In the genomic region with DNA sequence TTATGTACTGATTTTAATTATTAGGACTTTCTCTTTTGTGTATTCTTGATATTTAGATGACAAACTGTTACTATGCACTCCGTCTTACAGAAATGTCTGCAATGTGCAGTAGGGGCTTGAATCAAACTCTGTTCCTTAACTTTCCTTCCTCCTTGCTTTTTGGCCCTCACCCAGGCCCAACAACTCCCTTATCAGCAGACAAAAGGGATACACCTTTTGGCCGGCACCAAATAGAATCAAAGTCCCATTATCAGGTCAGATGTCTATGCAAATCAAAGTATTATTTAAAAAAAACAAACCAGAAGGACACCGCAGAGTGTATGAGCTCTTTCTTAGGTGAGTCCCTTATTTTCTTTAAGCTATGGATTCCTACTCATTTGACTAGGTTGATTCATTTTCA, we compare ENCODE assay signal across 20 cellular contexts.
A peak's percentile ranks its signal among the peaks of the same experiment; 100 is the strongest.
DNase-seq lines count a peak whose midpoint lies in the region; ATAC-seq and TF ChIP-seq lines count a peak whose summit lies in the region.
"Had no signal": no experiment of that assay in that cellular context is flagged by ENCODE, and none has a peak within 500 bp of the region (broad histone marks: within the 10 kb centered on the region; RNA-seq: fewer than 3 reads in every experiment).

No MANE protein-coding gene starts in this region.

- intact Hi-C loops in transverse colon (cut with DNase I; ENCODE audit: low total_unique reads) (no loop called here), OCI-LY7 (cut with micrococcal nuclease; ENCODE audit: unreplicated experiment) (no loop called here)
- intact Hi-C loops in CD4-positive, alpha-beta memory T cell (cut with micrococcal nuclease) = no loop called here

- H3K79me1 ChIP-seq in trophoblast cell (ENCODE audit: low read length) = peaks cover 3% of the 10 kb centered on the region

- H3K4me2 ChIP-seq in SK-N-SH (peak overlapping the region; percentile 19; the same call in 1 of the 2 replicates), trophoblast cell (ENCODE audit: low read length) (no peak overlapping the region), OCI-LY7 (ENCODE audit: low read length) (no peak overlapping the region)
- H3K4me2 ChIP-seq: BLaER1 had no signal

- H4K20me1 ChIP-seq in SK-N-SH (ENCODE audit: insufficient read depth) (no peaks in the 10 kb centered on the region), OCI-LY7 (ENCODE audit: insufficient read depth, low read length) (no peaks in the 10 kb centered on the region)
- H4K20me1 ChIP-seq: BLaER1 had no signal

- H3K36me3 ChIP-seq in SK-N-SH (replicated peaks in 1 of 2; ENCODE audit: control insufficient read depth in 1 of 2, insufficient read depth in 2 of 2, low read length in 1 of 2) (no peaks in the 10 kb centered on the region), trophoblast cell (ENCODE audit: control insufficient read depth in 1 of 2, insufficient read depth in 2 of 2, low read length in 2 of 2) (no peaks in the 10 kb centered on the region), transverse colon (no peaks in the 10 kb centered on the region), OCI-LY7 (ENCODE audit: insufficient read depth, low read length) (no peaks in the 10 kb centered on the region)
- H3K36me3 ChIP-seq in CD4-positive, alpha-beta memory T cell (ENCODE audit: insufficient read depth, low read length) = no peaks in the 10 kb centered on the region
- H3K36me3 ChIP-seq: BLaER1, HAP-1 had no signal

- no peak overlapping the region; the same call in 1 of the 2 replicates for H2AFZ ChIP-seq in SK-N-SH (ENCODE audit: low read depth)
- H2AFZ ChIP-seq in trophoblast cell (ENCODE audit: insufficient read depth, low read length, poor library complexity) = no peak overlapping the region
- no peak overlapping the region for H2AFZ ChIP-seq in OCI-LY7 (ENCODE audit: low read length)

- H3K9me3 ChIP-seq in SK-N-SH = no peaks in the 10 kb centered on the region
- H3K9me3 ChIP-seq in trophoblast cell (ENCODE audit: insufficient read depth, low read depth, low read length) = peaks cover 2% of the 10 kb centered on the region
- no peaks in the 10 kb centered on the region for H3K9me3 ChIP-seq in transverse colon
- no peaks in the 10 kb centered on the region for H3K9me3 ChIP-seq in OCI-LY7 (ENCODE audit: low read length)
- H3K9me3 ChIP-seq in CD4-positive, alpha-beta memory T cell (ENCODE audit: control insufficient read depth in 1 of 2, low read length in 2 of 2) = no peaks in the 10 kb centered on the region
- H3K9me3 ChIP-seq: BLaER1, HAP-1 had no signal

- DNase-seq in SK-N-SH (no peak), mesothelial cell of epicardium (ENCODE audit: low spot score in 2 of 2, unreplicated experiment in 2 of 2) (no peak), trophoblast cell (no peak), transverse colon (peak; percentile 31), GF-D8 (lab: John Stamatoyannopoulos, UW) (no peak), OCI-LY7 (ENCODE audit: low spot score) (no peak)
- no peak for DNase-seq in CD4-positive, alpha-beta memory T cell
- DNase-seq: CD4-positive, CD25-positive, alpha-beta regulatory T cell; CD8-positive, alpha-beta memory T cell; DMS 273 treated with DMSO at 0.1 percent for 48 hours; DMS79; GDM1; GOT3 had no signal

- H3K9me2 ChIP-seq in SK-N-SH = no peaks in the 10 kb centered on the region
- no peaks in the 10 kb centered on the region for H3K9me2 ChIP-seq in OCI-LY7 (ENCODE audit: insufficient read depth, low read length)

- POLR2A ChIA-PET in SK-N-SH (lab: Yijun Ruan, JAX) (no interaction called here), OCI-LY7 (lab: Charles Lee) (no interaction called here)
- POLR2A ChIA-PET in CD4-positive, alpha-beta memory T cell (lab: Charles Lee; ENCODE audit: partially characterized antibody) = no interaction called here

- H3K79me2 ChIP-seq in SK-N-SH (ENCODE audit: insufficient read depth) = no peaks in the 10 kb centered on the region
- H3K79me2 ChIP-seq in trophoblast cell (ENCODE audit: control insufficient read depth, insufficient read depth, low read length, poor library complexity) = no peaks in the 10 kb centered on the region
- no peaks in the 10 kb centered on the region for H3K79me2 ChIP-seq in OCI-LY7 (ENCODE audit: insufficient read depth, low read depth, low read length)

- no peaks in the 10 kb centered on the region for H3K27me3 Mint-ChIP-seq in mesothelial cell of epicardium (ENCODE audit: low read depth)
- H3K27me3 Mint-ChIP-seq in CD4-positive, alpha-beta memory T cell = peaks cover 2 to 10% of the 10 kb centered on the region in 2 donors
- H3K27me3 Mint-ChIP-seq: CD4-positive, CD25-positive, alpha-beta regulatory T cell had no signal

- H3F3A ChIP-seq in SK-N-SH (replicated peaks; ENCODE audit: insufficient read depth) = no peaks in the 10 kb centered on the region

- no peak overlapping the region for H2AK5ac ChIP-seq in trophoblast cell (ENCODE audit: low read length)

- peaks cover 15% of the 10 kb centered on the region for H3K9me3 Mint-ChIP-seq in mesothelial cell of epicardium
- H3K9me3 Mint-ChIP-seq in CD4-positive, alpha-beta memory T cell = peaks cover 0 to 2% (median 0%) of the 10 kb centered on the region in 8 donors
- H3K9me3 Mint-ChIP-seq: CD4-positive, CD25-positive, alpha-beta regulatory T cell; CD8-positive, alpha-beta memory T cell had no signal

- no peaks in the 10 kb centered on the region for H3K27me3 ChIP-seq in SK-N-SH (ENCODE audit: insufficient read depth)
- H3K27me3 ChIP-seq in trophoblast cell (ENCODE audit: insufficient read depth, low read length) = no peaks in the 10 kb centered on the region
- no peaks in the 10 kb centered on the region for H3K27me3 ChIP-seq in transverse colon
- H3K27me3 ChIP-seq in CD4-positive, alpha-beta memory T cell (ENCODE audit: insufficient read depth, low read length) = no peaks in the 10 kb centered on the region
- H3K27me3 ChIP-seq: BLaER1 had no signal

- in situ Hi-C loops in transverse colon (cut with MboI; ENCODE audit: low pct_ligation_motif_present in 1 of 4, low pct_unique_long_range_greater_than_20kb in 1 of 4, low sequenced_read_pairs in 3 of 4) = no loop called here

- H4K12ac ChIP-seq in trophoblast cell (ENCODE audit: low read depth, low read length) = no peak overlapping the region

- H4K8ac ChIP-seq in trophoblast cell (ENCODE audit: low read depth, low read length) = no peak overlapping the region

- H3K4me3 Mint-ChIP-seq in mesothelial cell of epicardium = no peak overlapping the region
- H3K4me3 Mint-ChIP-seq in CD4-positive, alpha-beta memory T cell = no peak overlapping the region
- H3K4me3 Mint-ChIP-seq: B cell; CD4-positive, CD25-positive, alpha-beta regulatory T cell; CD8-positive, alpha-beta memory T cell; HFFc6 had no signal

- H3K4ac ChIP-seq in trophoblast cell (ENCODE audit: low read depth, low read length) = no peak overlapping the region

- TF ChIP-seq CTCF in SK-N-SH (IDR thresholded peaks at IDR 0.05) (no peak), mesothelial cell of epicardium (IDR thresholded peaks at IDR 0.05; ENCODE audit: unreplicated experiment) (no peak), transverse colon (IDR thresholded peaks at IDR 0.05) (no peak), OCI-LY7 (conservative IDR thresholded peaks at IDR 0.05; ENCODE audit: low read length) (no peak)

- H3K36me3 Mint-ChIP-seq in mesothelial cell of epicardium = no peaks in the 10 kb centered on the region
- no peaks in the 10 kb centered on the region for H3K36me3 Mint-ChIP-seq in CD4-positive, alpha-beta memory T cell
- H3K36me3 Mint-ChIP-seq: CD4-positive, CD25-positive, alpha-beta regulatory T cell; CD8-positive, alpha-beta memory T cell had no signal

- TF ChIP-seq POLR2A in transverse colon (IDR thresholded peaks at IDR 0.05) = no peak

- CTCF ChIA-PET in SK-N-SH (lab: Yijun Ruan, JAX) (no interaction called here), OCI-LY7 (lab: Charles Lee; ENCODE audit: unreplicated experiment) (no interaction called here)
- CTCF ChIA-PET in CD4-positive, alpha-beta memory T cell (lab: Charles Lee; ENCODE audit: partially characterized antibody) = interaction anchor here (0.7 kb wide), 1 partner anchor 12 kb away, joined by 3 read pairs; no protein-coding TSS in a partner anchor

- H3K4me1 ChIP-seq in SK-N-SH (ENCODE audit: control insufficient read depth in 1 of 2, insufficient read depth in 2 of 2, low read depth in 1 of 2, low read length in 1 of 2) = peaks cover 0 to 14% of the 10 kb centered on the region in 2 experiments; a peak in 2 of 4 replicates
- peaks cover 0 to 2% of the 10 kb centered on the region in 2 experiments for H3K4me1 ChIP-seq in trophoblast cell (ENCODE audit: control insufficient read depth in 1 of 2, insufficient read depth in 2 of 2, low read length in 2 of 2)
- peaks cover 0 to 13% (median 0%) of the 10 kb centered on the region in 4 donors for H3K4me1 ChIP-seq in transverse colon
- no peaks in the 10 kb centered on the region for H3K4me1 ChIP-seq in OCI-LY7 (ENCODE audit: insufficient read depth, low read length, poor library complexity, severe bottlenecking)
- H3K4me1 ChIP-seq in CD4-positive, alpha-beta memory T cell (ENCODE audit: insufficient read depth, low read length) = no peaks in the 10 kb centered on the region
- H3K4me1 ChIP-seq: BLaER1, HAP-1 had no signal

- H3K18ac ChIP-seq in trophoblast cell (ENCODE audit: low read length) = no peak overlapping the region

- H4K91ac ChIP-seq in trophoblast cell (ENCODE audit: low read depth, low read length) = no peak overlapping the region

- no TSS peak for BruUV-seq in OCI-LY7 (replicated peaks; lab: Mats Ljungman, UMichigan)

- WGBS in SK-N-SH (ENCODE audit: low lambda C conversion rate) = 92% methylated on average over 3 of the region's 3 CpGs
- no CpG with 5 or more reads among the region's 3 CpGs for WGBS in trophoblast cell (ENCODE audit: extremely low coverage, insufficient coverage, insufficient read length)
- WGBS in transverse colon (ENCODE audit: low coverage in 1 of 2), 2 donors = 59 to 68% methylated on average over 3 of the region's 3 CpGs

- no peak overlapping the region for H3K14ac ChIP-seq in trophoblast cell (ENCODE audit: low read length)

- H3K9ac ChIP-seq in SK-N-SH (no peak overlapping the region), trophoblast cell (ENCODE audit: low read length) (no peak overlapping the region)
- H3K9ac ChIP-seq: BLaER1 had no signal

- H2BK120ac ChIP-seq in trophoblast cell (ENCODE audit: insufficient read depth, low read length, poor library complexity) = peak overlapping the region; percentile 63

- no peak for TF ChIP-seq EP300 in SK-N-SH (IDR thresholded peaks at IDR 0.05; ENCODE audit: borderline replicate concordance in 1 of 2, low read depth in 1 of 2, low read length in 1 of 2)
- TF ChIP-seq EP300 in transverse colon (IDR thresholded peaks at IDR 0.05; ENCODE audit: low read depth) = no peak

- H3K4me3 ChIP-seq in SK-N-SH (ENCODE audit: low read depth in 2 of 2, low read length in 1 of 2) (no peak overlapping the region), trophoblast cell (ENCODE audit: low read depth, low read length) (no peak overlapping the region), transverse colon (no peak overlapping the region), OCI-LY7 (ENCODE audit: low read depth, low read length, poor library complexity, severe bottlenecking) (no peak overlapping the region)
- no peak overlapping the region for H3K4me3 ChIP-seq in CD4-positive, alpha-beta memory T cell (ENCODE audit: low read length in 2 of 2)
- H3K4me3 ChIP-seq: BLaER1, HAP-1 had no signal

- H2BK5ac ChIP-seq in trophoblast cell (ENCODE audit: low read depth, low read length, poor library complexity) = peak overlapping the region; percentile 51

- H3K27ac Mint-ChIP-seq in mesothelial cell of epicardium = peak overlapping the region; percentile 23
- H3K27ac Mint-ChIP-seq in CD4-positive, alpha-beta memory T cell = peak overlapping the region in 1 of 7 donors; percentile 40
- H3K27ac Mint-ChIP-seq: B cell; CD4-positive, CD25-positive, alpha-beta regulatory T cell; CD8-positive, alpha-beta memory T cell; HFFc6 had no signal

- no peak for ATAC-seq in SK-N-SH treated with all-trans-retinoic acid at 6 μM for 48 hours

- H3K27ac ChIP-seq in SK-N-SH (ENCODE audit: low read depth in 2 of 2, low read length in 1 of 2) (peak overlapping the region in 1 of 2 experiments; percentile 48; a peak in 2 of 4 replicates), trophoblast cell (ENCODE audit: low read depth, low read length) (no peak overlapping the region), transverse colon (no peak overlapping the region), OCI-LY7 (ENCODE audit: low read depth, low read length, poor library complexity, severe bottlenecking) (no peak overlapping the region)
- no peak overlapping the region for H3K27ac ChIP-seq in CD4-positive, alpha-beta memory T cell (ENCODE audit: low read depth, low read length)
- H3K27ac ChIP-seq: 22Rv1, BLaER1, C4-2B had no signal

- H3K4me1 Mint-ChIP-seq in mesothelial cell of epicardium = peaks cover 13% of the 10 kb centered on the region
- no peaks in the 10 kb centered on the region for H3K4me1 Mint-ChIP-seq in CD4-positive, alpha-beta memory T cell
- H3K4me1 Mint-ChIP-seq: B cell; CD4-positive, CD25-positive, alpha-beta regulatory T cell; CD8-positive, alpha-beta memory T cell had no signal

- peak overlapping the region; percentile 71 for H2BK12ac ChIP-seq in trophoblast cell (ENCODE audit: low read length)

- no peak overlapping the region for H3K23ac ChIP-seq in trophoblast cell (ENCODE audit: low read length)

- TF ChIP-seq RAD21 in SK-N-SH (IDR thresholded peaks at IDR 0.05; ENCODE audit: low read length) = no peak
